18 cellular contexts compared by ENCODE assay signal in the genomic region with DNA sequence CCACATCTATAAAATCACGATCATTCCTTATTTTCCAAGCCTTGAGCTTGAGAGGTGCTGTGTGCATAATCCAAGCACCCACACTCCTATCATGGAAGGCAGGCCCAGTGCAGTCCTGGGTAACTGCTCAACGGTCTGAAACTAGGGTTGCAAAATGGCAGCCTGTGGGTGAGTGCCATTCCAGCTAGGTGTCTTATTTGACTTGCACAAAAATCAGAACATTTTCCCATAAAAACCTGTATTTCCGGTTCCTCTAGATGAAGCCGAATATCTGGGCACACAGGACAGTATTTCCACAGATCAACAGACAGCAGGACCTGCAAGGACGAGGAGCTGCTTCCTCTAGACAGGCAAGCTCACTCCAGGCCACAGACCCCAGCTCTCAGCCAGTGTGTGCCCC.
DNase-seq lines count a peak whose midpoint lies in the region; ATAC-seq and TF ChIP-seq lines count a peak whose summit lies in the region.
"Had no signal": no experiment of that assay in that cellular context is flagged by ENCODE, and none has a peak within 500 bp of the region (broad histone marks: within the 10 kb centered on the region; RNA-seq: fewer than 3 reads in every experiment).

No MANE protein-coding gene starts in this region.

- H3K23ac ChIP-seq in H9 (ENCODE audit: insufficient read length, low read depth, low read length) = no peak overlapping the region

- no peak overlapping the region for H3K27ac ChIP-seq in H9 (ENCODE audit: insufficient read length, low read depth, low read length)
- peak overlapping the region; percentile 51; the same call in 1 of the 2 replicates for H3K27ac ChIP-seq in VCaP
- H3K27ac ChIP-seq in stomach smooth muscle (ENCODE audit: low read length) = peak overlapping the region; percentile 24
- no peak overlapping the region for H3K27ac ChIP-seq in neural progenitor cell

- H4K91ac ChIP-seq in H9 (ENCODE audit: insufficient read length, low read depth, low read length) = no peak overlapping the region

- H2BK12ac ChIP-seq in H9 (ENCODE audit: insufficient read length, low read depth, low read length) = no peak overlapping the region

- H3K36me3 Mint-ChIP-seq in H9 (ENCODE audit: insufficient read depth in 1 of 3, low read depth in 3 of 3) (peaks cover 0 to 5% (median 0%) of the 10 kb centered on the region in 3 experiments; a peak in 1 of 7 replicates), mesothelial cell of epicardium (peaks cover 4% of the 10 kb centered on the region), neural progenitor cell (no peaks in the 10 kb centered on the region)
- H3K36me3 Mint-ChIP-seq in activated T-helper 2 cell treated with anti-CD3 and anti-CD28 coated beads, Interferon-gamma antibody, Interleukin-2, Interleukin-4, amounts not matched to agents 10 μg/mL and 5 μg/mL and 100 μg/mL, durations not matched to agents 14 hours and 24 hours and 36 hours (ENCODE audit: low read depth) = no peaks in the 10 kb centered on the region
- H3K36me3 Mint-ChIP-seq: CD4-positive, CD25-positive, alpha-beta regulatory T cell had no signal

- H2BK5ac ChIP-seq in H9 (ENCODE audit: insufficient read length, low read length) = no peak overlapping the region

- H3T11ph ChIP-seq in H9 (ENCODE audit: low read length) = no peak overlapping the region

- DNase-seq in H9 (peak; percentile 14), mesothelial cell of epicardium (ENCODE audit: low spot score in 2 of 2, unreplicated experiment in 2 of 2) (no peak), neural progenitor cell (ENCODE audit: low spot score) (no peak), hypothalamus (lab: John Stamatoyannopoulos, UW) (no peak)
- no peak for DNase-seq in activated T-helper 2 cell treated with anti-CD3 and anti-CD28 coated beads, Interferon-gamma antibody, Interleukin-2, Interleukin-4, amounts not matched to agents 10 μg/mL and 5 μg/mL and 100 μg/mL, durations not matched to agents 14 hours and 24 hours and 36 hours (ENCODE audit: low spot score)
- DNase-seq: Caco-2; CD4-positive, CD25-positive, alpha-beta regulatory T cell; DMS153; Kasumi-1; NCI-H1417; NCI-H187 treated with DMSO at 0.1 percent for 48 hours; NCI-H446 treated with DMSO at 0.1 percent for 48 hours; NCI-H774 had no signal

- H3K4me3 ChIP-seq in stomach smooth muscle (ENCODE audit: low read length in 2 of 2) (no peak overlapping the region), neural progenitor cell (no peak overlapping the region)

- H3K79me1 ChIP-seq in H9 (ENCODE audit: insufficient read depth, low read depth, low read length, poor library complexity, severe bottlenecking) = no peaks in the 10 kb centered on the region

- H2BK120ac ChIP-seq in H9 (ENCODE audit: low read depth, low read length, poor library complexity, severe bottlenecking) = no peak overlapping the region

- no peak overlapping the region; the same call in 1 of the 2 replicates for H3K14ac ChIP-seq in H9 (ENCODE audit: insufficient read depth, low read length)

- ATAC-seq in GM18867 (IDR thresholded peaks at IDR 0.05; ENCODE audit: unreplicated experiment) = no peak
- ATAC-seq: Panc1, Right ventricle myocardium inferior had no signal

- H3K27me3 ChIP-seq in H9 (ENCODE audit: insufficient read depth, low read length) = no peaks in the 10 kb centered on the region
- no peaks in the 10 kb centered on the region for H3K27me3 ChIP-seq in stomach smooth muscle (ENCODE audit: control insufficient read depth in 1 of 2, insufficient read depth in 2 of 2, low read length in 2 of 2)
- no peaks in the 10 kb centered on the region for H3K27me3 ChIP-seq in neural progenitor cell

- H3K56ac ChIP-seq in H9 (ENCODE audit: insufficient read length, low read depth, low read length) = no peak overlapping the region

- no peak overlapping the region for H2AK5ac ChIP-seq in H9 (ENCODE audit: insufficient read length, low read length)

- no peak overlapping the region for H3K27ac Mint-ChIP-seq in H9
- peak overlapping the region; percentile 45 for H3K27ac Mint-ChIP-seq in mesothelial cell of epicardium
- H3K27ac Mint-ChIP-seq in neural progenitor cell = no peak overlapping the region
- no peak overlapping the region for H3K27ac Mint-ChIP-seq in activated T-helper 2 cell treated with anti-CD3 and anti-CD28 coated beads, Interferon-gamma antibody, Interleukin-2, Interleukin-4, amounts not matched to agents 10 μg/mL and 5 μg/mL and 100 μg/mL, durations not matched to agents 14 hours and 24 hours and 36 hours
- H3K27ac Mint-ChIP-seq: CD4-positive, CD25-positive, alpha-beta regulatory T cell had no signal

- H2BK15ac ChIP-seq in H9 (ENCODE audit: low read depth, low read length) = no peak overlapping the region

- no peak overlapping the region for H2AFZ ChIP-seq in H9 (ENCODE audit: low read length)
- no peak overlapping the region for H2AFZ ChIP-seq in neural progenitor cell (replicated peaks)

- peaks cover 3% of the 10 kb centered on the region; the same call in 1 of the 2 replicates for H3K27me3 Mint-ChIP-seq in H9 (ENCODE audit: low read depth)
- no peaks in the 10 kb centered on the region for H3K27me3 Mint-ChIP-seq in mesothelial cell of epicardium (ENCODE audit: low read depth)
- peaks cover 6% of the 10 kb centered on the region for H3K27me3 Mint-ChIP-seq in neural progenitor cell (ENCODE audit: insufficient read depth, low read depth)
- H3K27me3 Mint-ChIP-seq in activated T-helper 2 cell treated with anti-CD3 and anti-CD28 coated beads, Interferon-gamma antibody, Interleukin-2, Interleukin-4, amounts not matched to agents 10 μg/mL and 5 μg/mL and 100 μg/mL, durations not matched to agents 14 hours and 24 hours and 36 hours (ENCODE audit: low read depth) = no peaks in the 10 kb centered on the region
- H3K27me3 Mint-ChIP-seq: CD4-positive, CD25-positive, alpha-beta regulatory T cell had no signal

- H3K36me3 ChIP-seq in stomach smooth muscle (ENCODE audit: control insufficient read depth in 2 of 2, insufficient read depth in 2 of 2, low read length in 2 of 2) (no peaks in the 10 kb centered on the region), neural progenitor cell (no peaks in the 10 kb centered on the region)

- TF ChIP-seq CTCF in H9 (conservative IDR thresholded peaks at IDR 0.05) (no peak), VCaP (conservative IDR thresholded peaks at IDR 0.05) (no peak), mesothelial cell of epicardium (IDR thresholded peaks at IDR 0.05; ENCODE audit: unreplicated experiment) (no peak), neural progenitor cell (IDR thresholded peaks at IDR 0.05) (no peak)

- intact Hi-C loops in activated T-helper 2 cell treated with anti-CD3 and anti-CD28 coated beads, Interferon-gamma antibody, Interleukin-2, Interleukin-4, amounts not matched to agents 10 μg/mL and 5 μg/mL and 100 μg/mL, durations not matched to agents 14 hours and 24 hours and 36 hours (cut with micrococcal nuclease) = no loop called here

- no peaks in the 10 kb centered on the region for H3F3A ChIP-seq in neural progenitor cell (ENCODE audit: low read depth)

- H3K9me3 ChIP-seq in H9 (ENCODE audit: control insufficient read depth, low read depth, low read length) (no peaks in the 10 kb centered on the region), stomach smooth muscle (ENCODE audit: control insufficient read depth in 2 of 2, low read length in 2 of 2) (no peaks in the 10 kb centered on the region), neural progenitor cell (ENCODE audit: low read depth) (no peaks in the 10 kb centered on the region)
- H3K9me3 ChIP-seq: Caco-2 had no signal

- peaks cover 3 to 4% of the 10 kb centered on the region in 2 experiments; a peak in 3 of 5 replicates for H3K9me3 Mint-ChIP-seq in H9
- H3K9me3 Mint-ChIP-seq in mesothelial cell of epicardium = peaks cover 5% of the 10 kb centered on the region
- H3K9me3 Mint-ChIP-seq in neural progenitor cell = peaks cover 9% of the 10 kb centered on the region
- H3K9me3 Mint-ChIP-seq in activated T-helper 2 cell treated with anti-CD3 and anti-CD28 coated beads, Interferon-gamma antibody, Interleukin-2, Interleukin-4, amounts not matched to agents 10 μg/mL and 5 μg/mL and 100 μg/mL, durations not matched to agents 14 hours and 24 hours and 36 hours = no peaks in the 10 kb centered on the region

- H3K79me2 ChIP-seq in H9 (ENCODE audit: insufficient read depth, low read length) (no peaks in the 10 kb centered on the region), neural progenitor cell (ENCODE audit: low read depth) (no peaks in the 10 kb centered on the region)

- no peaks in the 10 kb centered on the region for H3K4me1 Mint-ChIP-seq in H9
- peaks cover 31% of the 10 kb centered on the region for H3K4me1 Mint-ChIP-seq in mesothelial cell of epicardium
- H3K4me1 Mint-ChIP-seq in neural progenitor cell = peaks cover 6% of the 10 kb centered on the region
- H3K4me1 Mint-ChIP-seq in activated T-helper 2 cell treated with anti-CD3 and anti-CD28 coated beads, Interferon-gamma antibody, Interleukin-2, Interleukin-4, amounts not matched to agents 10 μg/mL and 5 μg/mL and 100 μg/mL, durations not matched to agents 14 hours and 24 hours and 36 hours (ENCODE audit: low read depth) = no peaks in the 10 kb centered on the region
- H3K4me1 Mint-ChIP-seq: CD4-positive, CD25-positive, alpha-beta regulatory T cell had no signal

- no peak overlapping the region for H3K4ac ChIP-seq in H9 (ENCODE audit: low read depth, low read length)

- H3K9ac ChIP-seq in H9 (ENCODE audit: extremely low read depth, insufficient read length, low read length) (no peak overlapping the region), stomach smooth muscle (ENCODE audit: low read length in 2 of 2) (peak overlapping the region in 1 of 2 donors; percentile 21), neural progenitor cell (no peak overlapping the region)

- H4K20me1 ChIP-seq in H9 (ENCODE audit: control insufficient read depth, insufficient read depth, insufficient read length) (no peaks in the 10 kb centered on the region), neural progenitor cell (ENCODE audit: low read depth) (no peaks in the 10 kb centered on the region)

- H3K4me2 ChIP-seq in H9 (ENCODE audit: insufficient read depth, insufficient read length, low read length) (no peak overlapping the region), neural progenitor cell (no peak overlapping the region)

- no peak overlapping the region for H2BK20ac ChIP-seq in H9 (ENCODE audit: low read depth, low read length, poor library complexity, severe bottlenecking)

- H3K4me1 ChIP-seq in H9 (ENCODE audit: insufficient read depth, low read length) = no peaks in the 10 kb centered on the region
- H3K4me1 ChIP-seq in stomach smooth muscle (ENCODE audit: control insufficient read depth, insufficient read depth, low read length) = peaks cover 41% of the 10 kb centered on the region
- H3K4me1 ChIP-seq in neural progenitor cell = no peaks in the 10 kb centered on the region
- H3K4me1 ChIP-seq: Caco-2 had no signal

- no peaks in the 10 kb centered on the region for H3K23me2 ChIP-seq in H9 (ENCODE audit: insufficient read length, low read depth, low read length, poor library complexity, severe bottlenecking)

- no peak overlapping the region for H3K18ac ChIP-seq in H9 (ENCODE audit: insufficient read length, low read depth, low read length)

- no peak overlapping the region for H4K8ac ChIP-seq in H9 (replicated peaks; ENCODE audit: insufficient read length, low read depth, low read length)

- no peak overlapping the region for H4K5ac ChIP-seq in H9 (ENCODE audit: insufficient read length, low read depth, low read length)

- no CpG with 5 or more reads among the region's 5 CpGs for WGBS in H9 (ENCODE audit: extremely low coverage, insufficient read length, low lambda C conversion rate)

- H3K4me3 Mint-ChIP-seq in H9 = no peak overlapping the region
- H3K4me3 Mint-ChIP-seq in mesothelial cell of epicardium = no peak overlapping the region
- no peak overlapping the region for H3K4me3 Mint-ChIP-seq in neural progenitor cell
- no peak overlapping the region for H3K4me3 Mint-ChIP-seq in activated T-helper 2 cell treated with anti-CD3 and anti-CD28 coated beads, Interferon-gamma antibody, Interleukin-2, Interleukin-4, amounts not matched to agents 10 μg/mL and 5 μg/mL and 100 μg/mL, durations not matched to agents 14 hours and 24 hours and 36 hours (ENCODE audit: low read depth)
- H3K4me3 Mint-ChIP-seq: CD4-positive, CD25-positive, alpha-beta regulatory T cell had no signal

Comparison
In these comparisons a context has a peak if more than half of its experiments do, and no peak if none do; other contexts are left out.
1. H3K27ac ChIP-seq: peak in VCaP (single experiment) and stomach smooth muscle (single experiment); none in H9 (single experiment) and neural progenitor cell (single experiment).